Comparison of ENCODE assay signal across 1 cellular context in the genomic region with DNA sequence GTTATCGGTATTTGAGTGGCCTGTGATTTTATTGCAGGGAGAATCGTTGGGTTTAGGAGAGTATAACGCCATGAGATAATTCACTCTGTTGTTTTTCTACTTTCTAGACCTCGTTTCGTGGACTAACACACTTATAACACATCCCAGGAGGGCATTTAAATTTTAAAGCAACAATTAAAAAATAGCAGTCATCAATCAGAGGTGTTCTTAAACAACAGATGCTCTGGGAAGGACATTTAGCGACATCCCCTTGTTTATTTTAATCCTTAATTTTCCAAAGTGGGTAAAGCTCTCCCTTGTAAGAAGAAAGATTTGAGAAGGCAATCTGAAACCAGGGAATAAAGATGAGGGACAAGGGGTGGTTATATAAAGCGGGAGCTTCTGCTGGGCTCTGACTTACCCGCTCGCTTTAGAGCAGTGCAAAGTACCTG.
TF ChIP-seq lines count a peak whose summit lies in the region.

No MANE protein-coding gene starts in this region.

TF ChIP-seq in endothelial cell of umbilical vein, 7 proteins besides CTCF, POLR2A, EP300 and RAD21 (continued from another document):
- TF ChIP-seq GATA2 (IDR thresholded peaks at IDR 0.05; ENCODE audit: insufficient read depth, insufficient read length, low read depth, low read length), result no peak
- no peak for TF ChIP-seq MYC (IDR thresholded peaks at IDR 0.05; ENCODE audit: low read depth, low read length)
- TF ChIP-seq FOS (IDR thresholded peaks at IDR 0.05; ENCODE audit: borderline replicate concordance, insufficient read depth, low read length), result no peak
- TF ChIP-seq, protein P1, sequence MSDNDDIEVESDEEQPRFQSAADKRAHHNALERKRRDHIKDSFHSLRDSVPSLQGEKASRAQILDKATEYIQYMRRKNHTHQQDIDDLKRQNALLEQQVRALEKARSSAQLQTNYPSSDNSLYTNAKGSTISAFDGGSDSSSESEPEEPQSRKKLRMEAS (IDR thresholded peaks at IDR 0.05; ENCODE audit: insufficient read depth, insufficient read length), result no peak
